29 cellular contexts compared by ENCODE assay signal in genomic region chr10:133252223-133252552, GRCh38. TPM values are rescaled to one million over a fixed set of nuclear protein-coding genes. Genes with fewer than 3 reads are reported as not detected.
A peak's percentile ranks its signal among the peaks of the same experiment; 100 is the strongest.
DNase-seq lines count a peak whose midpoint lies in the region; ATAC-seq and TF ChIP-seq lines count a peak whose summit lies in the region.
"Had no signal": no experiment of that assay in that cellular context is flagged by ENCODE, and none has a peak within 500 bp of the region (broad histone marks: within the 10 kb centered on the region; RNA-seq: fewer than 3 reads in every experiment).

No MANE protein-coding gene starts in this region.

- H3K4me1 ChIP-seq in Panc1 (ENCODE audit: control insufficient read depth, insufficient read depth, low read length) (peaks cover 3% of the 10 kb centered on the region), adrenal gland (replicated peaks in 1 of 2) (peaks cover 54 to 56% of the 10 kb centered on the region in 2 donors), mesenchymal stem cell (ENCODE audit: control insufficient read depth, insufficient read depth, low read depth, low read length) (peaks cover 2% of the 10 kb centered on the region)
- H3K4me1 ChIP-seq: BE2C had no signal

- DNase-seq in Panc1 (ENCODE audit: low read depth, low spot score) (no peak), adrenal gland (no peak), mesenchymal stem cell (no peak), kidney glomerular epithelial cell (lab: John Stamatoyannopoulos, UW) (no peak), omental fat pad (ENCODE audit: low spot score) (no peak), NCI-H2196 treated with DMSO at 0.1 percent for 48 hours (lab: John Stamatoyannopoulos, UW; ENCODE audit: unreplicated experiment) (no peak)
- DNase-seq: 8988T; ACHN; BE2C; C1 segment of cervical spinal cord; CD4-positive, alpha-beta memory T cell; CD4-positive, CD25-positive, alpha-beta regulatory T cell; CD8-positive, alpha-beta memory T cell; COR-L47; DMS 273 treated with DMSO at 0.1 percent for 48 hours; DMS153; DMS53; DMS79; DND-41; EL; GDM1 had no signal

- no peak overlapping the region for H3K14ac ChIP-seq in mesenchymal stem cell (ENCODE audit: low read length in 2 of 2)

- H3K9me3 ChIP-seq in Panc1 (ENCODE audit: control insufficient read depth, insufficient read depth, low read depth, low read length), result no peaks in the 10 kb centered on the region
- H3K9me3 ChIP-seq in adrenal gland (replicated peaks in 1 of 3), result no peaks in the 10 kb centered on the region
- H3K9me3 ChIP-seq in mesenchymal stem cell (ENCODE audit: control insufficient read depth, low read length), result no peaks in the 10 kb centered on the region
- H3K9me3 ChIP-seq: BE2C, BLaER1 had no signal

- no peak overlapping the region for H3K27ac Mint-ChIP-seq in stimulated activated memory B cell treated with anti-CD40 and anti-IgM and Interleukin-4, amounts not matched to agents 10 μg/mL and 1 μg/mL and 100 μg/mL, for 72 hours
- H3K27ac Mint-ChIP-seq: CD4-positive, alpha-beta memory T cell; CD4-positive, CD25-positive, alpha-beta regulatory T cell had no signal

- no peak overlapping the region for H2BK5ac ChIP-seq in mesenchymal stem cell (ENCODE audit: low read depth, low read length, poor library complexity, severe bottlenecking)

- no peaks in the 10 kb centered on the region for H3K36me3 Mint-ChIP-seq in stimulated activated memory B cell treated with anti-CD40 and anti-IgM and Interleukin-4, amounts not matched to agents 10 μg/mL and 1 μg/mL and 100 μg/mL, for 72 hours
- H3K36me3 Mint-ChIP-seq: CD14-positive monocyte; CD4-positive, alpha-beta memory T cell; CD4-positive, CD25-positive, alpha-beta regulatory T cell; CD8-positive, alpha-beta memory T cell had no signal

- H3K23ac ChIP-seq in mesenchymal stem cell (ENCODE audit: low read length in 2 of 2), result no peak overlapping the region

- H4K8ac ChIP-seq in mesenchymal stem cell (ENCODE audit: low read length), result no peak overlapping the region

- H3K36me3 ChIP-seq in Panc1 (ENCODE audit: control insufficient read depth, insufficient read depth, low read length) (no peaks in the 10 kb centered on the region), adrenal gland (replicated peaks in 1 of 2) (no peaks in the 10 kb centered on the region), mesenchymal stem cell (ENCODE audit: control insufficient read depth in 1 of 2, insufficient read depth in 2 of 2, low read depth in 1 of 2, low read length in 2 of 2) (no peaks in the 10 kb centered on the region)
- H3K36me3 ChIP-seq: BE2C, BLaER1 had no signal

- intact Hi-C loops in Panc1 (cut with micrococcal nuclease; ENCODE audit: unreplicated experiment) (no loop called here), adrenal gland (cut with DNase I) (no loop called here)

- H3K27me3 ChIP-seq in Panc1 (ENCODE audit: control insufficient read depth, insufficient read depth, low read length), result no peaks in the 10 kb centered on the region
- H3K27me3 ChIP-seq in adrenal gland, result no peaks in the 10 kb centered on the region
- peaks cover 5 to 37% of the 10 kb centered on the region in 2 experiments for H3K27me3 ChIP-seq in mesenchymal stem cell (ENCODE audit: control insufficient read depth in 1 of 2, insufficient read depth in 1 of 2, low read length in 2 of 2)
- H3K27me3 ChIP-seq: BE2C had no signal

- peak overlapping the region; percentile 34 for H4K91ac ChIP-seq in mesenchymal stem cell (ENCODE audit: low read length)

- peaks cover 3% of the 10 kb centered on the region for H3K4me1 Mint-ChIP-seq in stimulated activated memory B cell treated with anti-CD40 and anti-IgM and Interleukin-4, amounts not matched to agents 10 μg/mL and 1 μg/mL and 100 μg/mL, for 72 hours

- TF ChIP-seq CTCF in Panc1 (IDR thresholded peaks at IDR 0.05) (no peak), adrenal gland (IDR thresholded peaks at IDR 0.05) (no peak), omental fat pad (IDR thresholded peaks at IDR 0.05) (no peak)

- no peak overlapping the region for H2BK15ac ChIP-seq in mesenchymal stem cell (ENCODE audit: low read depth, poor library complexity, severe bottlenecking)

- no peak overlapping the region for H3K18ac ChIP-seq in mesenchymal stem cell (ENCODE audit: low read depth in 1 of 2, low read length in 2 of 2)

- no peak overlapping the region for H2BK120ac ChIP-seq in mesenchymal stem cell (ENCODE audit: low read depth, low read length)

- no peak for TF ChIP-seq POLR2A in adrenal gland (IDR thresholded peaks at IDR 0.05)

- no peaks in the 10 kb centered on the region for H3K79me1 ChIP-seq in mesenchymal stem cell (replicated peaks; ENCODE audit: low read length, poor library complexity, severe bottlenecking)

- POLR2A ChIA-PET in Panc1 (lab: Charles Lee), result interaction anchor here (0.6 kb wide), 1 partner anchor 19 kb away, joined by 7 read pairs; no protein-coding TSS in a partner anchor

- CTCF ChIA-PET in Panc1 (lab: Charles Lee), result no interaction called here

- H3K9ac ChIP-seq in mesenchymal stem cell (ENCODE audit: low read length), result no peak overlapping the region
- H3K9ac ChIP-seq: BLaER1 had no signal

- no peak overlapping the region for H2AK5ac ChIP-seq in mesenchymal stem cell (ENCODE audit: low read length, severe bottlenecking)

- H3K4ac ChIP-seq in mesenchymal stem cell (ENCODE audit: low read depth in 1 of 2, low read length in 2 of 2), result no peak overlapping the region

- no peak overlapping the region for H2BK12ac ChIP-seq in mesenchymal stem cell (ENCODE audit: low read length in 2 of 2)

- H3K9me3 Mint-ChIP-seq in stimulated activated memory B cell treated with anti-CD40 and anti-IgM and Interleukin-4, amounts not matched to agents 10 μg/mL and 1 μg/mL and 100 μg/mL, for 72 hours, result no peaks in the 10 kb centered on the region
- H3K9me3 Mint-ChIP-seq: CD14-positive monocyte; CD4-positive, alpha-beta memory T cell; CD8-positive, alpha-beta memory T cell had no signal

- no peak overlapping the region for H2AFZ ChIP-seq in mesenchymal stem cell (ENCODE audit: low read depth, low read length)

- BruUV-seq in Panc1 (replicated peaks; lab: Mats Ljungman, UMichigan), result no TSS peak

- H3K4me2 ChIP-seq in mesenchymal stem cell (ENCODE audit: low read length, poor library complexity, severe bottlenecking), result no peak overlapping the region
- H3K4me2 ChIP-seq: BLaER1 had no signal

- in situ Hi-C loops in Panc1 (cut with HindIII; ENCODE audit: low pct_unique_long_range_greater_than_20kb, low sequenced_read_pairs), result no loop called here

- ATAC-seq in Panc1 (peak; percentile 18; the same call in 1 of the 2 replicates), omental fat pad (ENCODE audit: low FRiP score) (no peak)
- ATAC-seq in stimulated activated memory B cell treated with anti-CD40 and anti-IgM and Interleukin-4, amounts not matched to agents 10 μg/mL and 1 μg/mL and 100 μg/mL, for 72 hours, result peak; percentile 29
- ATAC-seq: GM12878 had no signal

- H3K27ac ChIP-seq in Panc1 (ENCODE audit: low read length) (no peak overlapping the region), adrenal gland (peak overlapping the region in 3 of 5 donors; percentile 74 to 97 (median 95)), mesenchymal stem cell (ENCODE audit: low read length, poor library complexity, severe bottlenecking) (no peak overlapping the region)
- H3K27ac ChIP-seq: BLaER1 had no signal

- 52 to 70% (median 54%) methylated on average over 2 to 12 of the region's 12 CpGs for WGBS in adrenal gland, 4 donors
- WGBS in mesenchymal stem cell, result 85% methylated on average over 10 of the region's 12 CpGs

- H3K4me3 ChIP-seq in Panc1 (ENCODE audit: low read depth in 2 of 2, low read length in 2 of 2) (no peak overlapping the region), adrenal gland (no peak overlapping the region), mesenchymal stem cell (ENCODE audit: insufficient read depth in 1 of 2, low read depth in 1 of 2, low read length in 2 of 2) (no peak overlapping the region)
- H3K4me3 ChIP-seq: BLaER1, GM12878 had no signal

- H3K4me3 Mint-ChIP-seq in stimulated activated memory B cell treated with anti-CD40 and anti-IgM and Interleukin-4, amounts not matched to agents 10 μg/mL and 1 μg/mL and 100 μg/mL, for 72 hours, result no peak overlapping the region
- H3K4me3 Mint-ChIP-seq: CD14-positive monocyte; CD4-positive, alpha-beta memory T cell; CD4-positive, CD25-positive, alpha-beta regulatory T cell; CD8-positive, alpha-beta memory T cell had no signal

- peaks cover 32% of the 10 kb centered on the region for H3K27me3 Mint-ChIP-seq in stimulated activated memory B cell treated with anti-CD40 and anti-IgM and Interleukin-4, amounts not matched to agents 10 μg/mL and 1 μg/mL and 100 μg/mL, for 72 hours
- H3K27me3 Mint-ChIP-seq: CD4-positive, alpha-beta memory T cell; CD4-positive, CD25-positive, alpha-beta regulatory T cell had no signal

RNA-seq across cellular contexts. Expression of gene VENTX, which starts 14.5 kb away (rescaled TPM):
- not detected for total RNA-seq in Panc1 (2021; ENCODE audit: unreplicated experiment)
- not detected for polyA plus RNA-seq in Panc1 (2012; ENCODE audit: insufficient read length)
- 1 to 10 TPM in 6 of 8 donors, under 1 TPM in 2; 0.24 to 3.0 (median 1.4) TPM for total RNA-seq in adrenal gland
- 1 to 10 TPM in 2 of 3 donors, under 1 TPM in 1; 0.26 to 4.4 (median 1.7) TPM for polyA plus RNA-seq in adrenal gland
- not detected for polyA plus RNA-seq in mesenchymal stem cell (2013, experiment 1 of 2)
- polyA plus RNA-seq in mesenchymal stem cell (2013, experiment 2 of 2), result not detected
- total RNA-seq in omental fat pad, result 1 to 10 TPM in 2 of 4 donors, under 1 TPM in 2; 0.32 to 6.0 (median 2.4) TPM
- total RNA-seq: A673; CD4-positive, alpha-beta memory T cell; CD4-positive, CD25-positive, alpha-beta regulatory T cell; CD8-positive, alpha-beta memory T cell; Daoy; G401; GM12878 had no signal
- polyA plus RNA-seq: AG04450; CD4-positive, alpha-beta memory T cell; CD4-positive, CD25-positive, alpha-beta regulatory T cell; CD8-positive, alpha-beta memory T cell had no signal

RNA-seq across cellular contexts. Expression of gene UTF1, which starts 22.2 kb away (rescaled TPM):
- total RNA-seq in Panc1 (2021; ENCODE audit: unreplicated experiment) (not detected), adrenal gland (under 1 TPM in 1 of 8 donors, not detected in 7; 0.19 TPM), omental fat pad (not detected)
- not detected for polyA plus RNA-seq in Panc1 (2012; ENCODE audit: insufficient read length)
- under 1 TPM in 1 of 3 donors, not detected in 2; 0.24 TPM for polyA plus RNA-seq in adrenal gland
- polyA plus RNA-seq in mesenchymal stem cell (2013, experiment 1 of 2), result not detected
- polyA plus RNA-seq in mesenchymal stem cell (2013, experiment 2 of 2), result not detected
- total RNA-seq: A673; CD4-positive, alpha-beta memory T cell; CD4-positive, CD25-positive, alpha-beta regulatory T cell; CD8-positive, alpha-beta memory T cell; Daoy; G401; GM12878 had no signal
- polyA plus RNA-seq: AG04450; CD4-positive, alpha-beta memory T cell; CD4-positive, CD25-positive, alpha-beta regulatory T cell; CD8-positive, alpha-beta memory T cell; GM12878 had no signal

RNA-seq across cellular contexts. Expression of gene ADAM8, which starts 24.5 kb away (rescaled TPM):
- 3.7 TPM for total RNA-seq in Panc1 (2021; ENCODE audit: unreplicated experiment)
- polyA plus RNA-seq in Panc1 (2012; ENCODE audit: insufficient read length), result 3.1 TPM
- 1 to 10 TPM; 1.8 to 5.3 (median 3.8) TPM for total RNA-seq in adrenal gland
- 1 to 10 TPM in 2 of 3 donors, under 1 TPM in 1; 0.66 to 7.7 (median 5.2) TPM for polyA plus RNA-seq in adrenal gland
- 0.50 TPM for polyA plus RNA-seq in mesenchymal stem cell (2013, experiment 1 of 2)
- 0.41 TPM for polyA plus RNA-seq in mesenchymal stem cell (2013, experiment 2 of 2)
- total RNA-seq in omental fat pad, result 10 to 100 TPM in 2 of 4 donors, 1 to 10 TPM in 2; 3.9 to 53.9 (median 8.4) TPM

RNA-seq across cellular contexts. Expression of gene TUBGCP2, which starts 56.5 kb away (rescaled TPM):
- total RNA-seq in Panc1 (2021; ENCODE audit: unreplicated experiment), result 93.7 TPM
- polyA plus RNA-seq in Panc1 (2012; ENCODE audit: insufficient read length), result 85.4 TPM
- 10 to 100 TPM; 30.9 to 77.8 (median 62.0) TPM for total RNA-seq in adrenal gland
- polyA plus RNA-seq in adrenal gland, result 100 to 1,000 TPM in 2 of 3 donors, 10 to 100 TPM in 1; 54.1 to 234 (median 145) TPM
- 36.2 TPM for polyA plus RNA-seq in mesenchymal stem cell (2013, experiment 1 of 2)
- 35.4 TPM for polyA plus RNA-seq in mesenchymal stem cell (2013, experiment 2 of 2)
- 10 to 100 TPM; 29.0 to 44.5 (median 36.3) TPM for total RNA-seq in omental fat pad

RNA-seq across cellular contexts. Expression of gene ZNF511, which starts 56.5 kb away (rescaled TPM):
- total RNA-seq in Panc1 (2021; ENCODE audit: unreplicated experiment) (93.8 TPM), adrenal gland (10 to 100 TPM; 19.6 to 45.4 (median 39.9) TPM), omental fat pad (10 to 100 TPM; 19.3 to 40.2 (median 23.3) TPM)
- 99.8 TPM for polyA plus RNA-seq in Panc1 (2012; ENCODE audit: insufficient read length)
- polyA plus RNA-seq in adrenal gland, result 100 to 1,000 TPM in 2 of 3 donors, 10 to 100 TPM in 1; 20.0 to 146 (median 102) TPM
- polyA plus RNA-seq in mesenchymal stem cell (2013, experiment 1 of 2), result 17.8 TPM
- polyA plus RNA-seq in mesenchymal stem cell (2013, experiment 2 of 2), result 17.9 TPM

Comparison
In these comparisons a context has a peak if more than half of its experiments do, and no peak if none do; other contexts are left out.
1. H3K27ac ChIP-seq: peak in adrenal gland (3 of 5); none in Panc1 (single experiment) and mesenchymal stem cell (single experiment).